In genomic region chr13:26186995-26187394, GRCh38 we compare ENCODE assay signal across 8 cellular contexts. TPM values are rescaled to one million over a fixed set of nuclear protein-coding genes. Genes with fewer than 3 reads are reported as not detected.
A peak's percentile ranks its signal among the peaks of the same experiment; 100 is the strongest.
DNase-seq lines count a peak whose midpoint lies in the region; ATAC-seq and TF ChIP-seq lines count a peak whose summit lies in the region.

No MANE protein-coding gene starts in this region.

- peak overlapping the region; percentile 91 for H3K27ac Mint-ChIP-seq in activated CD8-positive, alpha-beta T cell treated with anti-CD3 and anti-CD28 coated beads, Interleukin-2, amount 10 ng/mL, durations not matched to agents 7 days and 5 days

- ATAC-seq in HG02678 (IDR thresholded peaks at IDR 0.05; ENCODE audit: unreplicated experiment), result peak; percentile 16
- peak; percentile 1 for ATAC-seq in activated CD8-positive, alpha-beta T cell treated with anti-CD3 and anti-CD28 coated beads, Interleukin-2, amount 10 ng/mL, durations not matched to agents 7 days and 5 days
- no peak for ATAC-seq in stimulated activated naive CD8-positive, alpha-beta T cell treated with anti-CD3 and anti-CD28 coated beads, Interleukin-15, Interleukin-2, amounts not matched to agents 100 U/mL and 50 U/mL, for 24 hours
- ATAC-seq in foreskin keratinocyte, result no peak
- ATAC-seq in GM18520 (IDR thresholded peaks at IDR 0.05; ENCODE audit: unreplicated experiment), result no peak

- TF ChIP-seq CTCF in foreskin keratinocyte (conservative IDR thresholded peaks at IDR 0.05), result no peak

- peak overlapping the region; percentile 84 for H3K4me3 Mint-ChIP-seq in activated CD8-positive, alpha-beta T cell treated with anti-CD3 and anti-CD28 coated beads, Interleukin-2, amount 10 ng/mL, durations not matched to agents 7 days and 5 days

- CTCF ChIA-PET in activated CD8-positive, alpha-beta T cell treated with anti-CD3 and anti-CD28 coated beads, Interleukin-2, amount 10 ng/mL, durations not matched to agents 7 days and 5 days (lab: Charles Lee), result interaction anchor here (0.6 to 6.9 kb wide), 13 partner anchors 15 to 511 kb away, joined by 3 to 166 read pairs (median 5); partner anchors contain the start of genes CDK8 and RNF6

- H3K4me1 ChIP-seq in iPS-18a (ENCODE audit: control insufficient read depth, low read depth, low read length) (no peaks in the 10 kb centered on the region), foreskin keratinocyte (no peaks in the 10 kb centered on the region)

- H3K4me1 Mint-ChIP-seq in activated CD8-positive, alpha-beta T cell treated with anti-CD3 and anti-CD28 coated beads, Interleukin-2, amount 10 ng/mL, durations not matched to agents 7 days and 5 days (ENCODE audit: low read depth), result peaks cover 30% of the 10 kb centered on the region

- DNase-seq in activated CD8-positive, alpha-beta T cell treated with anti-CD3 and anti-CD28 coated beads, Interleukin-2, amount 10 ng/mL, durations not matched to agents 7 days and 5 days, result peak; percentile 26
- peak; percentile 13 for DNase-seq in stimulated activated naive CD8-positive, alpha-beta T cell treated with anti-CD3 and anti-CD28 coated beads, Interleukin-15, Interleukin-2, amounts not matched to agents 100 U/mL and 50 U/mL, for 24 hours
- DNase-seq in foreskin keratinocyte (no peak), DMS79 treated with DMSO at 0.1 percent for 48 hours (lab: John Stamatoyannopoulos, UW) (no peak)
- DNase-seq in stimulated activated CD4-positive, alpha-beta T cell treated with anti-CD3 and anti-CD28 coated beads, Interleukin-1b, Interleukin-23, amount 100 ng/mL, for 48 hours, result no peak

- no peak overlapping the region for H3K9ac ChIP-seq in iPS-18a (ENCODE audit: low read length)

- H3K27ac ChIP-seq in iPS-18a (ENCODE audit: low read length) (no peak overlapping the region), foreskin keratinocyte (no peak overlapping the region)

- no peaks in the 10 kb centered on the region for H3K27me3 Mint-ChIP-seq in activated CD8-positive, alpha-beta T cell treated with anti-CD3 and anti-CD28 coated beads, Interleukin-2, amount 10 ng/mL, durations not matched to agents 7 days and 5 days (ENCODE audit: low read depth)

- no peaks in the 10 kb centered on the region for H3K36me3 Mint-ChIP-seq in activated CD8-positive, alpha-beta T cell treated with anti-CD3 and anti-CD28 coated beads, Interleukin-2, amount 10 ng/mL, durations not matched to agents 7 days and 5 days (ENCODE audit: low read depth)

- H3K36me3 ChIP-seq in iPS-18a (ENCODE audit: control insufficient read depth, low read depth, low read length), result no peaks in the 10 kb centered on the region

- no peaks in the 10 kb centered on the region for H3K9me3 ChIP-seq in iPS-18a (ENCODE audit: control insufficient read depth, low read depth, low read length)

- H3K27me3 ChIP-seq in iPS-18a (ENCODE audit: control insufficient read depth, insufficient read depth, low read length) (peaks cover 8% of the 10 kb centered on the region), foreskin keratinocyte (no peaks in the 10 kb centered on the region)

- H3K4me3 ChIP-seq in iPS-18a (ENCODE audit: low read length), result peak overlapping the region; percentile 26

- H3K9me3 Mint-ChIP-seq in activated CD8-positive, alpha-beta T cell treated with anti-CD3 and anti-CD28 coated beads, Interleukin-2, amount 10 ng/mL, durations not matched to agents 7 days and 5 days (ENCODE audit: insufficient read depth), result no peaks in the 10 kb centered on the region

- POLR2A ChIA-PET in activated CD8-positive, alpha-beta T cell treated with anti-CD3 and anti-CD28 coated beads, Interleukin-2, amount 10 ng/mL, durations not matched to agents 7 days and 5 days (lab: Charles Lee), result interaction anchor here (1.5 to 2.7 kb wide), 2 partner anchors 36 to 38 kb away, joined by 4 to 19 read pairs; partner anchors contain the start of gene RNF6

RNA-seq across cellular contexts. Expression of gene RNF6, which starts 35.1 kb away (rescaled TPM):
- 10 to 100 TPM; 34.2 to 35.7 TPM for total RNA-seq in activated CD8-positive, alpha-beta T cell treated with anti-CD3 and anti-CD28 coated beads, Interleukin-2, amount 10 ng/mL, durations not matched to agents 7 days and 5 days
- total RNA-seq in foreskin keratinocyte, result 51.4 and 52.1 TPM in 2 replicates
- 13.4 and 15.0 TPM in 2 replicates for polyA plus RNA-seq in foreskin keratinocyte

Comparison
In these comparisons a context has a peak if more than half of its experiments do, and no peak if none do; other contexts are left out.
1. ATAC-seq: peak in HG02678 (single experiment) and activated CD8-positive, alpha-beta T cell treated with anti-CD3 and anti-CD28 coated beads, Interleukin-2, amount 10 ng/mL, durations not matched to agents 7 days and 5 days (single experiment); none in stimulated activated naive CD8-positive, alpha-beta T cell treated with anti-CD3 and anti-CD28 coated beads, Interleukin-15, Interleukin-2, amounts not matched to agents 100 U/mL and 50 U/mL, for 24 hours (single experiment), foreskin keratinocyte (single experiment) and GM18520 (single experiment).
2. DNase-seq: peak in activated CD8-positive, alpha-beta T cell treated with anti-CD3 and anti-CD28 coated beads, Interleukin-2, amount 10 ng/mL, durations not matched to agents 7 days and 5 days (single experiment) and stimulated activated naive CD8-positive, alpha-beta T cell treated with anti-CD3 and anti-CD28 coated beads, Interleukin-15, Interleukin-2, amounts not matched to agents 100 U/mL and 50 U/mL, for 24 hours (single experiment); none in foreskin keratinocyte (0 of 2), DMS79 treated with DMSO at 0.1 percent for 48 hours (single experiment) and stimulated activated CD4-positive, alpha-beta T cell treated with anti-CD3 and anti-CD28 coated beads, Interleukin-1b, Interleukin-23, amount 100 ng/mL, for 48 hours (single experiment).